1 cellular context compared by ENCODE assay signal in the genomic region with DNA sequence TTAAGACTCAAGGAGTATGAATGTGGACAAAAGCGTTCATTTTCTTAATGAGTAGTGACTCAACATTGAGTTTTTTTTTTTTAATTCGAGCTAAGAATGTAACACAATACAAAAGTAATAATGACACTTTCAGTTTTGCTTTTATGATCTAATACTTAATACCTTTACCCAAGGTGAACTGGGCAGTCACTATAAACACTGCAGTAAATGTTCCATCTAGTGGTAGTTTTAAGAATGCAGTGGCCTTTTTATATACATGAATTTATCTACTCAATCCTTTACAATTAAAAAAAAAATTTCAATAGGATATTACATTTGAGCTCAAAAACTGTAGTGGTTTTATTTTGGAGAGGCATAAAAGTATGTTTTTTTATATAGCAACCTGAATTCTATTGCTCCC.
TF ChIP-seq lines count a peak whose summit lies in the region.

No MANE protein-coding gene starts in this region.

TF ChIP-seq in GM12878, 131 proteins besides CTCF, POLR2A, EP300 and RAD21 (continued from another document):
- TF ChIP-seq, protein P1, sequence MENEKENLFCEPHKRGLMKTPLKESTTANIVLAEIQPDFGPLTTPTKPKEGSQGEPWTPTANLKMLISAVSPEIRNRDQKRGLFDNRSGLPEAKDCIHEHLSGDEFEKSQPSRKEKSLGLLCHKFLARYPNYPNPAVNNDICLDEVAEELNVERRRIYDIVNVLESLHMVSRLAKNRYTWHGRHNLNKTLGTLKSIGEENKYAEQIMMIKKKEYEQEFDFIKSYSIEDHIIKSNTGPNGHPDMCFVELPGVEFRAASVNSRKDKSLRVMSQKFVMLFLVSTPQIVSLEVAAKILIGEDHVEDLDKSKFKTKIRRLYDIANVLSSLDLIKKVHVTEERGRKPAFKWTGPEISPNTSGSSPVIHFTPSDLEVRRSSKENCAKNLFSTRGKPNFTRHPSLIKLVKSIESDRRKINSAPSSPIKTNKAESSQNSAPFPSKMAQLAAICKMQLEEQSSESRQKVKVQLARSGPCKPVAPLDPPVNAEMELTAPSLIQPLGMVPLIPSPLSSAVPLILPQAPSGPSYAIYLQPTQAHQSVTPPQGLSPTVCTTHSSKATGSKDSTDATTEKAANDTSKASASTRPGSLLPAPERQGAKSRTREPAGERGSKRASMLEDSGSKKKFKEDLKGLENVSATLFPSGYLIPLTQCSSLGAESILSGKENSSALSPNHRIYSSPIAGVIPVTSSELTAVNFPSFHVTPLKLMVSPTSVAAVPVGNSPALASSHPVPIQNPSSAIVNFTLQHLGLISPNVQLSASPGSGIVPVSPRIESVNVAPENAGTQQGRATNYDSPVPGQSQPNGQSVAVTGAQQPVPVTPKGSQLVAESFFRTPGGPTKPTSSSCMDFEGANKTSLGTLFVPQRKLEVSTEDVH (IDR thresholded peaks at IDR 0.05; ENCODE audit: low read depth, partially characterized antibody): no peak
- TF ChIP-seq ATF7 (IDR thresholded peaks at IDR 0.05; ENCODE audit: low read depth) (peak; percentile 42; the same call in 1 of the 2 replicates), POLR2AphosphoS2 (IDR thresholded peaks at IDR 0.05; ENCODE audit: low read depth, low read length) (no peak)
